Comparison of ENCODE assay signal across 2 cellular contexts in the genomic region with DNA sequence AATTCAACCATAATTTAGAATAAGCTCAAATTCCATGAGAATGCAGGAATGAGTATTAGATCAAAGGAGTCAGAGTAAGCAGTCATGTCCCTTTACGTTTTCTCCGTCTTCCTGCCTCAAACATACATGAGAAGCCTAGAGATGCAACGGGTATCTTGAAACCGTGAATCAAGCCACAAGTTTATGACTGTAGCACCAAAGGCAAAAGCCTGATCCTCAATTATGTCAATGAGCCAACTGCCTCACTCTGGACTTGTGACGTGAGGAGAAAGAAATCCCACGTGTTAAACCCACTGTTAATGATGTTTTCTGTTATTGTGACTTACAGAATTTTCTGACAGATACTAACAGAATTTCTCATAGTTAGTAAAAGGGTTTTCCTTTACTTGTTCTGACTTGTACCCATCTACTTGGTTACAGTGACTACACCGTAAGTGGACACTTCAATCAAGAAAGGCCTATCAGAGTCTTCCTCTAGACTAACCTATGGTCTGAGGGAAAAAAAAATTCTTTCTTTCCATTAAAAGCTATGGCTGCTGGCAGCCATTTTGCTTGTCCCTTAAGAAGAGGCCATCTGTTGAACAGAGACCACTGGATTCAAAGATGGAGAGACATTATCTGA.
TF ChIP-seq lines count a peak whose summit lies in the region.

No MANE protein-coding gene starts in this region.

TF ChIP-seq in WTC11, 78 proteins besides CTCF, POLR2A, EP300 and RAD21:
- no peak for TF ChIP-seq KAT7 (CRISPR knock-in tag; IDR thresholded peaks at IDR 0.05; ENCODE audit: borderline replicate concordance)
- no peak for TF ChIP-seq PRDM15 (CRISPR knock-in tag; IDR thresholded peaks at IDR 0.05)
- no peak for TF ChIP-seq AFF4 (CRISPR knock-in tag; IDR thresholded peaks at IDR 0.05; ENCODE audit: borderline replicate concordance)
- no peak for TF ChIP-seq ZMAT4 (CRISPR knock-in tag; IDR thresholded peaks at IDR 0.05)
- TF ChIP-seq IRF2 (CRISPR knock-in tag; IDR thresholded peaks at IDR 0.05; ENCODE audit: borderline replicate concordance, low read depth), result no peak
- TF ChIP-seq SOX15 (CRISPR knock-in tag; IDR thresholded peaks at IDR 0.05), result no peak
- TF ChIP-seq ZNF263 (CRISPR knock-in tag; IDR thresholded peaks at IDR 0.05; ENCODE audit: low read depth), result no peak
- no peak for TF ChIP-seq MYBL2 (CRISPR knock-in tag; IDR thresholded peaks at IDR 0.05)
- TF ChIP-seq SMAD4 (CRISPR knock-in tag; IDR thresholded peaks at IDR 0.05), result no peak
- no peak for TF ChIP-seq NFYB (CRISPR knock-in tag; conservative IDR thresholded peaks at IDR 0.05; ENCODE audit: low read depth)
- TF ChIP-seq TP53 (CRISPR knock-in tag; IDR thresholded peaks at IDR 0.05), result no peak
- no peak for TF ChIP-seq CBFB (CRISPR knock-in tag; IDR thresholded peaks at IDR 0.05; ENCODE audit: low read depth)

TF ChIP-seq in H1, 55 proteins besides CTCF, POLR2A, EP300 and RAD21:
- TF ChIP-seq NANOG (IDR thresholded peaks at IDR 0.05; ENCODE audit: insufficient read depth, low read depth, low read length, poor library complexity, severe bottlenecking), result no peak
- 0 out of 2 replicates have a peak, but pooled peaks have one; percentile 58 for TF ChIP-seq YY1 (IDR thresholded peaks at IDR 0.05; ENCODE audit: low read depth, low read length)
